ENCODE assay signal across 16 cellular contexts in genomic region chr1:231046730-231047395, GRCh38. TPM values are rescaled to one million over a fixed set of nuclear protein-coding genes. Genes with fewer than 3 reads are reported as not detected.
DNase-seq lines count a peak whose midpoint lies in the region; ATAC-seq, FAIRE-seq and TF ChIP-seq lines count a peak whose summit lies in the region.
"Had no signal": no experiment of that assay in that cellular context is flagged by ENCODE, and none has a peak within 500 bp of the region (broad histone marks: within the 10 kb centered on the region; RNA-seq: fewer than 3 reads in every experiment).

No MANE protein-coding gene starts in this region.

- no peaks in the 10 kb centered on the region for H3K4me1 ChIP-seq in HepG2 (ENCODE audit: insufficient read depth, low read length)
- no peaks in the 10 kb centered on the region for H3K4me1 ChIP-seq in right lobe of liver
- peaks cover 0 to 7% of the 10 kb centered on the region in 2 donors for H3K4me1 ChIP-seq in left lung
- H3K4me1 ChIP-seq: HAP-1 had no signal

- H3K36me3 ChIP-seq in HepG2 (replicated peaks in 1 of 2; ENCODE audit: control insufficient read depth in 1 of 2, insufficient read depth in 2 of 2, low read length in 2 of 2) (no peaks in the 10 kb centered on the region), right lobe of liver (no peaks in the 10 kb centered on the region), left lung (no peaks in the 10 kb centered on the region)
- H3K36me3 ChIP-seq: HAP-1 had no signal

- no peak for FAIRE-seq in HepG2 (lab: Jason Lieb, UNC)
- FAIRE-seq: G401.6, GM12892, H54 had no signal

- TF ChIP-seq EP300 in HepG2 (IDR thresholded peaks at IDR 0.05; ENCODE audit: low read depth in 2 of 2, low read length in 2 of 2) (no peak), HepG2 (CRISPR knock-in tag; IDR thresholded peaks at IDR 0.05; ENCODE audit: borderline replicate concordance) (no peak)

- POLR2A ChIA-PET in HepG2 (lab: Yijun Ruan, JAX): no interaction called here

- WGBS in HepG2 (ENCODE audit: low lambda C conversion rate): 3% methylated on average over 2 of the region's 2 CpGs
- 45% methylated on average over 2 of the region's 2 CpGs for WGBS in right lobe of liver (ENCODE audit: insufficient coverage, low coverage, low lambda C conversion rate, missing lambda C conversion rate)

- peaks cover 1 to 8% of the 10 kb centered on the region in 2 experiments; a peak in 3 of 5 replicates for H3K27me3 ChIP-seq in HepG2 (ENCODE audit: control insufficient read depth in 1 of 2, insufficient read depth in 2 of 2, low read length in 2 of 2)
- no peaks in the 10 kb centered on the region for H3K27me3 ChIP-seq in right lobe of liver
- peaks cover 0 to 11% of the 10 kb centered on the region in 2 donors for H3K27me3 ChIP-seq in left lung

- intact Hi-C loops in HepG2 (cut with micrococcal nuclease; ENCODE audit: unreplicated experiment) (no loop called here), right lobe of liver (cut with DNase I) (no loop called here), left lung (cut with DNase I) (no loop called here)

- in situ Hi-C loops in HepG2 (cut with HindIII; ENCODE audit: extremely low pct_ligation_motif_present, low pct_unique_long_range_greater_than_20kb): no loop called here

- ATAC-seq in HepG2: no peak
- no peak for ATAC-seq in right lobe of liver
- ATAC-seq in left lung: peak; percentile 44
- no peak for ATAC-seq in HG02623 (IDR thresholded peaks at IDR 0.05; ENCODE audit: unreplicated experiment)

- no peak overlapping the region for H3K4me2 ChIP-seq in HepG2 (ENCODE audit: low read depth, low read length)

- no peak overlapping the region for H3K4me3 ChIP-seq in HepG2 (replicated peaks in 1 of 3; ENCODE audit: insufficient read depth in 1 of 3, low read depth in 2 of 3, low read length in 3 of 3)
- H3K4me3 ChIP-seq in right lobe of liver: no peak overlapping the region
- no peak overlapping the region for H3K4me3 ChIP-seq in left lung
- H3K4me3 ChIP-seq: HAP-1 had no signal

- no peak for DNase-seq in HepG2 (ENCODE audit: low spot score)
- DNase-seq in right lobe of liver: no peak
- peak; percentile 74 for DNase-seq in OCI-M1 (lab: John Stamatoyannopoulos, UW)
- no peak for DNase-seq in left lung
- DNase-seq in HK-2 (ENCODE audit: unreplicated experiment): no peak
- DNase-seq: C1 segment of cervical spinal cord; CD4-positive, alpha-beta memory T cell; COR-L47; DMS153; DND-41; GOT3 had no signal

- CTCF ChIA-PET in HepG2 (lab: Yijun Ruan, JAX; ENCODE audit: low intra/inter-chr PET ratio, low total read pairs): no interaction called here

- no peak for TF ChIP-seq RAD21 in HepG2 (CRISPR knock-in tag; IDR thresholded peaks at IDR 0.05)

- TF ChIP-seq POLR2A in HepG2 (IDR thresholded peaks at IDR 0.05; ENCODE audit: insufficient read depth in 1 of 2, low read depth in 2 of 2, low read length in 2 of 2) (no peak), right lobe of liver (IDR thresholded peaks at IDR 0.05) (no peak)

- no TSS peak for BruUV-seq in HepG2 (replicated peaks; lab: Mats Ljungman, UMichigan)

- no peak for TF ChIP-seq CTCF in HepG2 (CRISPR knock-in tag; IDR thresholded peaks at IDR 0.05)
- TF ChIP-seq CTCF in right lobe of liver (IDR thresholded peaks at IDR 0.05): no peak
- no peak for TF ChIP-seq CTCF in left lung (IDR thresholded peaks at IDR 0.05)

- no peaks in the 10 kb centered on the region for H3K79me2 ChIP-seq in HepG2 (ENCODE audit: insufficient read depth, low read length)

- H3K9me3 ChIP-seq in HepG2 (ENCODE audit: low read length) (peaks cover 14% of the 10 kb centered on the region), right lobe of liver (no peaks in the 10 kb centered on the region), left lung (peaks cover 0 to 12% of the 10 kb centered on the region in 2 donors)
- H3K9me3 ChIP-seq: HAP-1 had no signal

- no peak overlapping the region for H3K9ac ChIP-seq in HepG2 (ENCODE audit: insufficient read depth, low read depth, low read length)

- no peak overlapping the region for H2AFZ ChIP-seq in HepG2 (ENCODE audit: low read length)

- no peaks in the 10 kb centered on the region for H4K20me1 ChIP-seq in HepG2 (ENCODE audit: insufficient read depth, low read length)

- H3K27ac ChIP-seq in HepG2 (ENCODE audit: extremely low read length, insufficient read depth, low read length) (no peak overlapping the region), right lobe of liver (no peak overlapping the region), left lung (no peak overlapping the region)

TF ChIP-seq in HepG2, 621 proteins besides CTCF, POLR2A, EP300 and RAD21:
- TF ChIP-seq HNRNPK (IDR thresholded peaks at IDR 0.05; ENCODE audit: low read depth, low read length, poor library complexity, severe bottlenecking) (peak; percentile 86), ZNF205 (CRISPR knock-in tag; IDR thresholded peaks at IDR 0.05) (no peak)

RNA-seq across cellular contexts. Expression of gene FAM89A, which starts 6.8 kb away (rescaled TPM):
- total RNA-seq in HepG2 (2016; rRNA removed; fragmentation: Illumina TruSeq; extraction: Trizol) (0.17 and 0.35 TPM in 2 replicates), right lobe of liver (10 to 100 TPM in 2 of 6 experiments, 1 to 10 TPM in 4; 3.7 to 12.8 (median 6.8) TPM), left lung (10 to 100 TPM; 12.3 to 18.8 TPM)
- total RNA-seq in HepG2 (2016; cell fraction: cytosol; rRNA removed; fragmentation: Illumina TruSeq; extraction: Trizol; ENCODE audit: low read depth): 0.51 and 0.53 TPM in 2 replicates
- total RNA-seq in HepG2 (2016; cell fraction: insoluble cytoplasmic fraction; rRNA removed; fragmentation: Illumina TruSeq; extraction: Trizol): 0.40 and 0.45 TPM in 2 replicates
- total RNA-seq in HepG2 (2016; cell fraction: membrane; rRNA removed; fragmentation: Illumina TruSeq; extraction: Trizol): 0.56 and 0.83 TPM in 2 replicates
- not detected in 2 replicates for total RNA-seq in HepG2 (2016; cell fraction: nucleus; rRNA removed; fragmentation: Illumina TruSeq; extraction: Trizol)
- polyA plus RNA-seq in HepG2 (2011; rRNA removed): 0.43 and 0.44 TPM in 2 replicates
- polyA plus RNA-seq in HepG2 (2011; cell fraction: cytosol; rRNA removed): 0.21 and 0.24 TPM in 2 replicates
- polyA plus RNA-seq in HepG2 (2011; cell fraction: nucleus; rRNA removed): 0.23 TPM in 1 of 2 replicates, not detected in the other
- 0.09 TPM in 1 of 2 replicates, not detected in the other for polyA plus RNA-seq in HepG2 (2012)
- 0.51 and 0.53 TPM in 2 replicates for polyA plus RNA-seq in HepG2 (2016; cell fraction: cytosol; fragmentation: Illumina TruSeq; extraction: Trizol; ENCODE audit: low read depth)
- 0.31 TPM in 1 of 2 replicates, not detected in the other for polyA plus RNA-seq in HepG2 (2016; cell fraction: insoluble cytoplasmic fraction; fragmentation: Illumina TruSeq; extraction: Trizol; ENCODE audit: low read depth)
- 0.43 and 0.53 TPM in 2 replicates for polyA plus RNA-seq in HepG2 (2016; cell fraction: membrane; fragmentation: Illumina TruSeq; extraction: Trizol; ENCODE audit: low read depth)
- not detected in 2 replicates for polyA plus RNA-seq in HepG2 (2016; cell fraction: nucleus; fragmentation: Illumina TruSeq; extraction: Trizol; ENCODE audit: insufficient read depth, low read depth)
- polyA minus RNA-seq in HepG2 (2011; rRNA and poly(A)+ RNA removed; ENCODE audit: low replicate concordance): 0.18 TPM in 1 of 2 replicates, not detected in the other
- polyA minus RNA-seq in HepG2 (2011; cell fraction: cytosol; rRNA and poly(A)+ RNA removed): not detected in 2 replicates
- 0.37 TPM in 1 of 2 replicates, not detected in the other for polyA minus RNA-seq in HepG2 (2011; cell fraction: nucleus; rRNA and poly(A)+ RNA removed)
